ENCODE assay signal across 1 cellular context in genomic region chr7:134195252-134195651, GRCh38.
A peak's percentile ranks its signal among the peaks of the same experiment; 100 is the strongest.
TF ChIP-seq lines count a peak whose summit lies in the region.

No MANE protein-coding gene starts in this region.

TF ChIP-seq in K562, 482 proteins besides CTCF, POLR2A, EP300 and RAD21 (continued from another document and continues in another):
- TF ChIP-seq, protein P1, sequence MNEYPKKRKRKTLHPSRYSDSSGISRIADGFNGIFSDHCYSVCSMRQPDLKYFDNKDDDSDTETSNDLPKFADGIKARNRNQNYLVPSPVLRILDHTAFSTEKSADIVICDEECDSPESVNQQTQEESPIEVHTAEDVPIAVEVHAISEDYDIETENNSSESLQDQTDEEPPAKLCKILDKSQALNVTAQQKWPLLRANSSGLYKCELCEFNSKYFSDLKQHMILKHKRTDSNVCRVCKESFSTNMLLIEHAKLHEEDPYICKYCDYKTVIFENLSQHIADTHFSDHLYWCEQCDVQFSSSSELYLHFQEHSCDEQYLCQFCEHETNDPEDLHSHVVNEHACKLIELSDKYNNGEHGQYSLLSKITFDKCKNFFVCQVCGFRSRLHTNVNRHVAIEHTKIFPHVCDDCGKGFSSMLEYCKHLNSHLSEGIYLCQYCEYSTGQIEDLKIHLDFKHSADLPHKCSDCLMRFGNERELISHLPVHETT (CRISPR knock-in tag; conservative IDR thresholded peaks at IDR 0.05 in 1 of 2, IDR thresholded peaks at IDR 0.05 in 1 of 2): peak in 1 of 2 experiments; percentile 83; a peak in 2 of 4 replicates
- TF ChIP-seq ARHGAP35 (IDR thresholded peaks at IDR 0.05; ENCODE audit: partially characterized antibody) (no peak), CBFA2T2 (conservative IDR thresholded peaks at IDR 0.05) (no peak), HMGN3 (IDR thresholded peaks at IDR 0.05; ENCODE audit: borderline replicate concordance, extremely low read depth, insufficient read length, low read depth, low read length) (no peak), HEY1 (CRISPR knock-in tag; IDR thresholded peaks at IDR 0.05; ENCODE audit: borderline replicate concordance) (no peak), BHLHE40 (IDR thresholded peaks at IDR 0.05; ENCODE audit: low read length) (no peak), SP1 (CRISPR knock-in tag; IDR thresholded peaks at IDR 0.05) (no peak), ZNF436 (CRISPR knock-in tag; IDR thresholded peaks at IDR 0.05) (no peak), DIDO1 (tag; IDR thresholded peaks at IDR 0.05; ENCODE audit: low read depth) (peak; percentile 59; the same call in 1 of the 2 replicates), ZNF584 (CRISPR knock-in tag; IDR thresholded peaks at IDR 0.05; ENCODE audit: low read depth) (peak; percentile 67; the same call in 1 of the 2 replicates), ZNF592 (IDR thresholded peaks at IDR 0.05) (peak; percentile 97), ZNF668 (CRISPR knock-in tag; IDR thresholded peaks at IDR 0.05) (peak; percentile 68; the same call in 1 of the 2 replicates), ZNF253 (CRISPR knock-in tag; conservative IDR thresholded peaks at IDR 0.05) (no peak), ZNF41 (CRISPR knock-in tag; conservative IDR thresholded peaks at IDR 0.05) (peak; percentile 82), HIVEP1 (CRISPR knock-in tag; IDR thresholded peaks at IDR 0.05) (0 out of 2 replicates have a peak, but pooled peaks have one; percentile 71), KHSRP (IDR thresholded peaks at IDR 0.05) (no peak), ZNF79 (CRISPR knock-in tag; IDR thresholded peaks at IDR 0.05; ENCODE audit: low read depth) (peak; percentile 58; the same call in 1 of the 2 replicates), FOXJ3 (CRISPR knock-in tag; IDR thresholded peaks at IDR 0.05) (no peak), TAF9B (IDR thresholded peaks at IDR 0.05; ENCODE audit: partially characterized antibody) (no peak), ZBTB34 (CRISPR knock-in tag; IDR thresholded peaks at IDR 0.05) (0 out of 2 replicates have a peak, but pooled peaks have one; percentile 35), JUN (IDR thresholded peaks at IDR 0.05; ENCODE audit: borderline replicate concordance, low read depth, low read length) (no peak), JUN (CRISPR knock-in tag; IDR thresholded peaks at IDR 0.05; ENCODE audit: borderline replicate concordance) (no peak), TAF1 (IDR thresholded peaks at IDR 0.05; ENCODE audit: control insufficient read depth, extremely low read depth, insufficient read depth, low read length, severe bottlenecking) (no peak), ZBTB17 (CRISPR knock-in tag; IDR thresholded peaks at IDR 0.05) (peak; percentile 64; the same call in 1 of the 2 replicates), SMAD1 (IDR thresholded peaks at IDR 0.05; ENCODE audit: low read depth, low read length, partially characterized antibody) (no peak), CCNT2 (IDR thresholded peaks at IDR 0.05; ENCODE audit: borderline replicate concordance, extremely low read depth, insufficient read length, low read depth, low read length) (no peak), HNRNPL (IDR thresholded peaks at IDR 0.05; ENCODE audit: low read depth, low read length) (no peak), PBX2 (CRISPR knock-in tag; IDR thresholded peaks at IDR 0.05; ENCODE audit: low read depth) (no peak), PBX2 (tag; conservative IDR thresholded peaks at IDR 0.05; ENCODE audit: low read depth) (0 out of 2 replicates have a peak, but pooled peaks have one; percentile 5), PATZ1 (CRISPR knock-in tag; IDR thresholded peaks at IDR 0.05; ENCODE audit: borderline replicate concordance) (no peak), ERF (CRISPR knock-in tag; IDR thresholded peaks at IDR 0.05) (peak; percentile 61; the same call in 1 of the 2 replicates), ZNF354B (CRISPR knock-in tag; IDR thresholded peaks at IDR 0.05) (peak; percentile 64; the same call in 1 of the 2 replicates), SETDB1 (IDR thresholded peaks at IDR 0.05; ENCODE audit: low read length) (no peak), ZNF12 (CRISPR knock-in tag; IDR thresholded peaks at IDR 0.05) (no peak), FUS (optimal IDR thresholded peaks at IDR 0.05; ENCODE audit: low read depth, low read length) (no peak), ZBTB12 (CRISPR knock-in tag; IDR thresholded peaks at IDR 0.05) (peak; percentile 49), ZNF324 (CRISPR knock-in tag; IDR thresholded peaks at IDR 0.05) (no peak), E2F8 (IDR thresholded peaks at IDR 0.05; ENCODE audit: low read depth, partially characterized antibody) (no peak), FOS (IDR thresholded peaks at IDR 0.05; ENCODE audit: extremely low read depth, insufficient read length) (no peak), CXXC5 (CRISPR knock-in tag; IDR thresholded peaks at IDR 0.05) (peak; percentile 57), EGR1 (conservative IDR thresholded peaks at IDR 0.05) (no peak), KAT2B (IDR thresholded peaks at IDR 0.05; ENCODE audit: low read depth, low read length) (no peak), ZNF175 (CRISPR knock-in tag; IDR thresholded peaks at IDR 0.05; ENCODE audit: low read depth) (peak; percentile 93), ZNF347 (CRISPR knock-in tag; IDR thresholded peaks at IDR 0.05; ENCODE audit: low read depth) (peak; percentile 28; the same call in 1 of the 2 replicates), ZNF311 (CRISPR knock-in tag; IDR thresholded peaks at IDR 0.05) (peak; percentile 52; the same call in 1 of the 2 replicates), TEAD2 (tag; IDR thresholded peaks at IDR 0.05) (peak; percentile 72), CC2D1A (IDR thresholded peaks at IDR 0.05) (no peak)
- TF ChIP-seq, protein P2, sequence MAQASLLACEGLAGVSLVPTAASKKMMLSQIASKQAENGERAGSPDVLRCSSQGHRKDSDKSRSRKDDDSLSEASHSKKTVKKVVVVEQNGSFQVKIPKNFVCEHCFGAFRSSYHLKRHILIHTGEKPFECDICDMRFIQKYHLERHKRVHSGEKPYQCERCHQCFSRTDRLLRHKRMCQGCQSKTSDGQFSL (CRISPR knock-in tag; IDR thresholded peaks at IDR 0.05): no peak
- TF ChIP-seq, protein P2 (tag; IDR thresholded peaks at IDR 0.05): peak in 1 of 2 experiments; percentile 90; a peak in 2 of 4 replicates
